8 cellular contexts compared by ENCODE assay signal in genomic region chr3:170357176-170357919, GRCh38. TPM values are rescaled to one million over a fixed set of nuclear protein-coding genes. Genes with fewer than 3 reads are reported as not detected.
DNase-seq lines count a peak whose midpoint lies in the region; ATAC-seq and TF ChIP-seq lines count a peak whose summit lies in the region.

TSS of gene SKIL (plus strand) at chr3:170357715. CDS start at chr3:170360332, 2,617 bp downstream.

- H3K36me3 ChIP-seq in heart right ventricle (peaks cover 0 to 29% (median 0%) of the 10 kb centered on the region in 9 donors), upper lobe of right lung (peaks cover 12% of the 10 kb centered on the region)

- peak; percentile 67 for TF ChIP-seq POLR2A in GM15510 (IDR thresholded peaks at IDR 0.05; ENCODE audit: borderline replicate concordance, extremely low read depth, insufficient read length)

- H3K4me3 Mint-ChIP-seq in progenitor cell of endocrine pancreas (ENCODE audit: low read depth), result peak within 1 kb of the TSS; percentile 94

- H3K27me3 ChIP-seq in heart right ventricle (no peaks in the 10 kb centered on the region), upper lobe of right lung (no peaks in the 10 kb centered on the region)

- H3K4me3 ChIP-seq in heart right ventricle (peak within 1 kb of the TSS; percentile 77 to 100 (median 98)), upper lobe of right lung (peak within 1 kb of the TSS; percentile 97)

- 0% methylated on average over 70 to 105 of the region's 110 CpGs for WGBS in heart right ventricle, 2 donors

- peak within 1 kb of the TSS; percentile 98 for H3K27ac Mint-ChIP-seq in progenitor cell of endocrine pancreas

- H3K27me3 Mint-ChIP-seq in progenitor cell of endocrine pancreas, result no peaks in the 10 kb centered on the region

- ATAC-seq in HG02884 (IDR thresholded peaks at IDR 0.05; ENCODE audit: unreplicated experiment), result peak; percentile 43
- ATAC-seq in heart right ventricle, result peak; percentile 82 to 90 (median 86)
- ATAC-seq in upper lobe of right lung, result peak; percentile 83

- intact Hi-C loops in T-helper 1 cell treated with Interleukin-12 subunit alpha and Interleukin-12 subunit beta and Interleukin-4 antibody, amounts not matched to agents 30 ng/mL and 1 ng/mL, for 36 hours (cut with micrococcal nuclease), result loop anchor here (1.0 to 10.0 kb wide), 15 partner anchors 47 to 1750 kb away; partner anchors contain the start of genes EIF5A2, MECOM, MYNN and PHC3
- intact Hi-C loops in heart right ventricle (cut with DNase I) (loop anchor here in 6 of 10 donors (2.0 to 10.0 kb wide), 4 partner anchors 45 to 175 kb away; partner anchors contain the start of genes PHC3 (in 3 of the 6) and PRKCI (in 1 of the 6)), upper lobe of right lung (cut with DNase I) (no loop called here)

- no peaks in the 10 kb centered on the region for H3K9me3 Mint-ChIP-seq in progenitor cell of endocrine pancreas (ENCODE audit: low read depth)

- TF ChIP-seq CTCF in heart right ventricle (IDR thresholded peaks at IDR 0.05) (peak in 4 of 9 donors; percentile 9 to 28 (median 22)), progenitor cell of endocrine pancreas (IDR thresholded peaks at IDR 0.05; ENCODE audit: unreplicated experiment) (peak; percentile 39), upper lobe of right lung (IDR thresholded peaks at IDR 0.05) (peak; percentile 12)

- no peaks in the 10 kb centered on the region for H3K9me3 ChIP-seq in heart right ventricle
- H3K9me3 ChIP-seq in upper lobe of right lung, result no peaks in the 10 kb centered on the region

- H3K4me1 ChIP-seq in heart right ventricle (peaks cover 0 to 65% (median 47%) of the 10 kb centered on the region in 9 donors), upper lobe of right lung (peaks cover 36% of the 10 kb centered on the region)

- peak within 1 kb of the TSS; percentile 97 to 100 (median 100) for H3K27ac ChIP-seq in heart right ventricle
- peak within 1 kb of the TSS; percentile 99 for H3K27ac ChIP-seq in upper lobe of right lung

- peaks cover 14% of the 10 kb centered on the region for H3K36me3 Mint-ChIP-seq in progenitor cell of endocrine pancreas (ENCODE audit: insufficient read depth)

- H3K4me1 Mint-ChIP-seq in progenitor cell of endocrine pancreas (ENCODE audit: low read depth), result peaks cover 55% of the 10 kb centered on the region

- DNase-seq in NCI-H146 treated with DMSO at 0.1 percent for 48 hours (lab: John Stamatoyannopoulos, UW; ENCODE audit: unreplicated experiment) (peak; percentile 86), amniotic epithelial cell (ENCODE audit: low read depth) (peak; percentile 94), heart right ventricle (peak; percentile 97 to 98), progenitor cell of endocrine pancreas (ENCODE audit: low spot score, unreplicated experiment) (peak; percentile 91), upper lobe of right lung (peak; percentile 99)

RNA-seq across cellular contexts. Expression of gene SKIL, which starts in this region (rescaled TPM):
- total RNA-seq in T-helper 1 cell treated with Interleukin-12 subunit alpha and Interleukin-12 subunit beta and Interleukin-4 antibody, amounts not matched to agents 30 ng/mL and 1 ng/mL, for 36 hours, result 28.3 and 30.5 TPM in 2 replicates
- total RNA-seq in heart right ventricle, result 10 to 100 TPM; 17.7 to 32.1 (median 24.9) TPM
- polyA plus RNA-seq in heart right ventricle, result 10 to 100 TPM in 1 of 2 donors, 1 to 10 TPM in 1; 4.9 to 10.2 TPM
- 98.0 and 99.4 TPM in 2 replicates for total RNA-seq in progenitor cell of endocrine pancreas
- 89.4 TPM for total RNA-seq in upper lobe of right lung

Comparison
In these comparisons a context has a peak if more than half of its experiments do, and no peak if none do; other contexts are left out.
1. Peak in every context shown above with its lines: DNase-seq, ATAC-seq, H3K4me3 ChIP-seq and H3K27ac ChIP-seq.